In the genomic region with DNA sequence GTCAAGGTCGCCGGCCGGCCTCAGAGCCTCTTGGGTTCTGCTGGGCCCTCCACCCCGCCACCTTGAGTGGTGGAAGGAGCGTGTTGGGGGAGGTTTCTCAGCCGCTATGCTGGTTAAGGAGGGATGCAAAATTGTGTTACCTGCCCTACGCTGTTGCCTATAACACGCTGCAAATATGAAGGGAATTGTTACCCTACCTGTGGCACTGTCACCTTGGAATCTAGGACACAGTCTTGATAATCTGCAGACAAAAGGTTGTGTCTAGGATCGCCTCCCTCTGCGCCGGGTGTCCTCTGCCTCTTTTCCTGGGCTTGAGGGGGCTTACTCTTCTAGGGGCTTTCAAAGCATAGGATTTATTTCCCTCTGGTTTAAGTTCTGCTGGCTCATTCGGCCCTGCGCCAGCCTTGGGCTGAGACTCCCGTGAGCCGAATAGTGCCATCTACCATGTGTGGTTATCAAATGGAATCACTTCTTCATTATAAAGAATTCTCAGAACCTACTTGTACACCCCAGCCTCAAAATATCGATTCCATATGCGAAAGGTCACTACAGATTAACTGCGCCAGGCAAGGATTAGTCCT, we compare ENCODE assay signal across 7 cellular contexts. TPM values are rescaled to one million over a fixed set of nuclear protein-coding genes. Genes with fewer than 3 reads are reported as not detected.
DNase-seq lines count a peak whose midpoint lies in the region; ATAC-seq and TF ChIP-seq lines count a peak whose summit lies in the region.

No MANE protein-coding gene starts in this region.

- peak overlapping the region; percentile 61 for H3K4me3 ChIP-seq in fibroblast of villous mesenchyme (ENCODE audit: low read depth, low read length)

- ATAC-seq in GM21619 (IDR thresholded peaks at IDR 0.05; ENCODE audit: unreplicated experiment) (no peak), HG03565 (IDR thresholded peaks at IDR 0.05; ENCODE audit: unreplicated experiment) (no peak)

- no peaks in the 10 kb centered on the region for H3K36me3 Mint-ChIP-seq in T-helper 2 cell treated with Interferon-gamma antibody and Interleukin-4, amounts not matched to agents 5 μg/mL and 100 μg/mL, for 36 hours (ENCODE audit: low read depth)

- intact Hi-C loops in posterior cingulate gyrus (cut with DNase I) = loop anchor here (5.0 kb wide), 1 partner anchor 140 kb away; no protein-coding TSS in a partner anchor

- H3K4me3 Mint-ChIP-seq in T-helper 2 cell treated with Interferon-gamma antibody and Interleukin-4, amounts not matched to agents 5 μg/mL and 100 μg/mL, for 36 hours = peak overlapping the region; percentile 77

- peaks cover 7% of the 10 kb centered on the region for H3K4me1 Mint-ChIP-seq in T-helper 2 cell treated with Interferon-gamma antibody and Interleukin-4, amounts not matched to agents 5 μg/mL and 100 μg/mL, for 36 hours (ENCODE audit: low read depth)

- CTCF ChIA-PET in HEK293T (lab: Yijun Ruan, JAX) = interaction anchor here (1.0 kb wide), 1 partner anchor 162 kb away, joined by 3 read pairs; no protein-coding TSS in a partner anchor

- peaks cover 69% of the 10 kb centered on the region for H3K27me3 Mint-ChIP-seq in T-helper 2 cell treated with Interferon-gamma antibody and Interleukin-4, amounts not matched to agents 5 μg/mL and 100 μg/mL, for 36 hours (ENCODE audit: low read depth)

- H3K27ac Mint-ChIP-seq in T-helper 2 cell treated with Interferon-gamma antibody and Interleukin-4, amounts not matched to agents 5 μg/mL and 100 μg/mL, for 36 hours = no peak overlapping the region

- DNase-seq in HEK293T (ENCODE audit: extremely low spot score) (no peak), fibroblast of villous mesenchyme (ENCODE audit: low read depth) (peak; percentile 3), posterior cingulate gyrus (peak in 9 of 10 donors; percentile 40 to 90 (median 54)), NCI-H2081 treated with DMSO at 0.1 percent for 48 hours (lab: John Stamatoyannopoulos, UW) (no peak)
- DNase-seq in T-helper 2 cell treated with Interferon-gamma antibody and Interleukin-4, amounts not matched to agents 5 μg/mL and 100 μg/mL, for 36 hours (ENCODE audit: low spot score) = no peak

- H3K9me3 Mint-ChIP-seq in T-helper 2 cell treated with Interferon-gamma antibody and Interleukin-4, amounts not matched to agents 5 μg/mL and 100 μg/mL, for 36 hours = no peaks in the 10 kb centered on the region

- TF ChIP-seq CTCF in fibroblast of villous mesenchyme (IDR thresholded peaks at IDR 0.05; ENCODE audit: insufficient read depth, low read depth, low read length) = no peak

- POLR2A ChIA-PET in HEK293T (lab: Yijun Ruan, JAX) = no interaction called here

TF ChIP-seq in HEK293T, 16 proteins besides CTCF, POLR2A, EP300 and RAD21:
- 0 out of 2 replicates have a peak, but pooled peaks have one; percentile 28 for TF ChIP-seq L3MBTL2 (conservative IDR thresholded peaks at IDR 0.05)
- no peak for TF ChIP-seq FOXK2 (IDR thresholded peaks at IDR 0.05)
TF ChIP-seq in HEK293T: peak in this region for 1.

RNA-seq across cellular contexts. Expression of a gene that starts 0.7 kb away (rescaled TPM):
- total RNA-seq in fibroblast of villous mesenchyme = 7.8 and 9.3 TPM in 2 replicates

Comparison
In these comparisons a context has a peak if more than half of its experiments do, and no peak if none do; other contexts are left out.
1. DNase-seq: peak in fibroblast of villous mesenchyme (single experiment) and posterior cingulate gyrus (9 of 10); none in HEK293T (single experiment), T-helper 2 cell treated with Interferon-gamma antibody and Interleukin-4, amounts not matched to agents 5 μg/mL and 100 μg/mL, for 36 hours (single experiment) and NCI-H2081 treated with DMSO at 0.1 percent for 48 hours (single experiment).